Comparison of ENCODE assay signal across 21 cellular contexts in the genomic region with DNA sequence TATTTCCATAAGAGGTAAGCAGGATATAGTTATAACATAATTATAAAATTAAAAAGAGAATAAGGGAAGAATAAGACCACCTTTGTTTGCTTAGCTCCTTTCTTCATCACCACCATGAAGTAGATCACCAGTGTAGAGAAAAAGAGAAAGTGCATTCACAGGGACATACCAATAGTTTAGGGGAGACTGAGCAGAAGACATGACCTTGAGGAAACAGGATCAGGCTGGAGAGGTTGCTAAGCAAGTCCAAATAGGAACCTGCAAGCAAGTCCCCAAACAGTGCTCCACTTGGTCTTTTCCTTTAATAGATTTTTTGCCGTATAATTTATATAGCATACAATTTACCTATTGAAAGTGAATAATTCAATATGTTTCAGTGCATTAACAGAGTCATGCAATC.
"Had no signal": no experiment of that assay in that cellular context is flagged by ENCODE, and none has a peak within 500 bp of the region (broad histone marks: within the 10 kb centered on the region; RNA-seq: fewer than 3 reads in every experiment).

No MANE protein-coding gene starts in this region.

- DNase-seq: IMR-90, Kasumi-1, MV-4-11, NCI-H1048, NCI-H1105, NCI-H1436 treated with DMSO at 0.1 percent for 48 hours, NCI-H1694, NCI-H187 treated with DMSO at 0.1 percent for 48 hours, NCI-H2029 treated with DMSO at 0.1 percent for 48 hours, NCI-H226, NCI-H446, NCI-H510A, NCI-H524 treated with DMSO at 0.1 percent for 48 hours, PC-3, SHP77, SK-N-SH, SW 1271, T-cell had no signal

- H3K4me1 Mint-ChIP-seq: T-cell had no signal

- H3K27ac ChIP-seq: KMS-11, RWPE1 had no signal

- H3K4me3 Mint-ChIP-seq: T-cell had no signal

- H3K36me3 Mint-ChIP-seq: T-cell had no signal

- ATAC-seq: Panc1, PC-3, T-cell had no signal

- H3K9me3 ChIP-seq: SK-N-SH had no signal

- H3K27ac Mint-ChIP-seq: T-cell had no signal

- H3K27me3 Mint-ChIP-seq: T-cell had no signal
